7 cellular contexts compared by ENCODE assay signal in the genomic region with DNA sequence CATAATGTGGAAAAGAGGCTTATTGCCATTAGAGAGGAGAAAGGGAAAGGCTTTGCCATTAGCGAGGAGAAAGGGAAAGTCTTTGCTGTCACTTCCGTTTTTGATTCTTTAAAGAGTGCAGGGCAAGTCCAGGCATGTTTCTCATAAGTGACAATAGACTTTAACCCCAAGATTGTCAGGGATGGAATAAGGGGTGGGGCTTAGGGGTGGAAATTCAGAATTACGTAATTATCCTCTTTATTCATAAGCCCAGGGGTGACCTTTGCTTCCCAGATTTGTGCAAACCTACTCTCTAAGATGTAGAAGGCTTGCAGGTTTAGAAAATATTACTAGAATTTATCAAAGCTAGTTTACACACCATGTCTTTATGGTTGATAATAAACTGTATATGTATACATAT. TPM values are rescaled to one million over a fixed set of nuclear protein-coding genes. Genes with fewer than 3 reads are reported as not detected.
DNase-seq lines count a peak whose midpoint lies in the region; ATAC-seq, FAIRE-seq and TF ChIP-seq lines count a peak whose summit lies in the region.

No MANE protein-coding gene starts in this region.

- peak; percentile 82 for FAIRE-seq in endothelial cell of umbilical vein (lab: Jason Lieb, UNC)

- intact Hi-C loops in endothelial cell of umbilical vein (cut with micrococcal nuclease): loop anchor here (1.0 to 5.0 kb wide), 2 partner anchors 1164 to 1290 kb away; a partner anchor contains a TSS

- peaks cover 0 to 14% of the 10 kb centered on the region in 2 experiments; a peak in 1 of 3 replicates for H3K36me3 ChIP-seq in HEK293 (ENCODE audit: control insufficient read depth in 2 of 2, insufficient read depth in 1 of 2, low read length in 2 of 2)
- H3K36me3 ChIP-seq in OCI-LY1 (ENCODE audit: insufficient read depth, low read length): no peaks in the 10 kb centered on the region
- H3K36me3 ChIP-seq in endothelial cell of umbilical vein (ENCODE audit: control insufficient read depth in 2 of 2, extremely low read depth in 1 of 2, insufficient read depth in 2 of 2, low read length in 2 of 2): peaks cover 9 to 14% of the 10 kb centered on the region in 2 experiments

- no peak for TF ChIP-seq POLR2A in endothelial cell of umbilical vein (IDR thresholded peaks at IDR 0.05; ENCODE audit: low read depth, low read length)

- H3K9me2 ChIP-seq in OCI-LY1 (ENCODE audit: low read depth, low read length): no peaks in the 10 kb centered on the region

- H3K4me2 ChIP-seq in OCI-LY1 (ENCODE audit: low read length): no peak overlapping the region; the same call in 1 of the 2 replicates
- peak overlapping the region; percentile 52 for H3K4me2 ChIP-seq in endothelial cell of umbilical vein (ENCODE audit: insufficient read depth, low read length)

- no peaks in the 10 kb centered on the region for H3K79me2 ChIP-seq in OCI-LY1 (ENCODE audit: insufficient read depth, low read length)
- peaks cover 27% of the 10 kb centered on the region for H3K79me2 ChIP-seq in endothelial cell of umbilical vein (ENCODE audit: control insufficient read depth, insufficient read depth, low read length)

- no peaks in the 10 kb centered on the region for H3K9me1 ChIP-seq in endothelial cell of umbilical vein (replicated peaks; ENCODE audit: control insufficient read depth, extremely low read depth, insufficient read depth, low read length)

- POLR2A ChIA-PET in HEK293 (lab: Yijun Ruan, JAX): no interaction called here
- POLR2A ChIA-PET in endothelial cell of umbilical vein (lab: Charles Lee): interaction anchor here (3.3 kb wide), 1 partner anchor 1164 kb away, joined by 17 read pairs; no protein-coding TSS in a partner anchor

- H3K27ac ChIP-seq in HEK293 (ENCODE audit: extremely low read depth, low read depth, low read length) (no peak overlapping the region), OCI-LY1 (ENCODE audit: low read depth, low read length, poor library complexity, severe bottlenecking) (peak overlapping the region; percentile 60), endothelial cell of umbilical vein (ENCODE audit: insufficient read depth, low read depth, low read length) (peak overlapping the region; percentile 59)

- H3K27me3 ChIP-seq in OCI-LY1 (ENCODE audit: insufficient read depth, low read length) (no peaks in the 10 kb centered on the region), endothelial cell of umbilical vein (ENCODE audit: control insufficient read depth in 2 of 2, insufficient read depth in 2 of 2, low read length in 2 of 2) (no peaks in the 10 kb centered on the region)

- no peak overlapping the region for H3K9ac ChIP-seq in OCI-LY1 (ENCODE audit: low read length)
- peak overlapping the region; percentile 63 for H3K9ac ChIP-seq in endothelial cell of umbilical vein (replicated peaks; ENCODE audit: extremely low read depth, insufficient read depth, low read length)

- CTCF ChIA-PET in HEK293 (lab: Yijun Ruan, JAX): interaction anchor here (0.6 to 5.9 kb wide), 17 partner anchors 41 to 1178 kb away, joined by 3 to 68 read pairs (median 4); no protein-coding TSS in a partner anchor
- CTCF ChIA-PET in endothelial cell of umbilical vein (lab: Charles Lee): interaction anchor here (1.3 to 6.2 kb wide), 10 partner anchors 16 to 1166 kb away, joined by 3 to 260 read pairs (median 18); no protein-coding TSS in a partner anchor

- no peak overlapping the region for H2AFZ ChIP-seq in OCI-LY1 (ENCODE audit: low read length)
- peak overlapping the region; percentile 73 for H2AFZ ChIP-seq in endothelial cell of umbilical vein (ENCODE audit: low read depth, low read length)

- no peaks in the 10 kb centered on the region for H3F3A ChIP-seq in OCI-LY1 (ENCODE audit: insufficient read depth, low read length)

- no peak for ATAC-seq in HG02970 (IDR thresholded peaks at IDR 0.05; ENCODE audit: low FRiP score, unreplicated experiment)

- BruUV-seq in endothelial cell of umbilical vein (replicated peaks; lab: Mats Ljungman, UMichigan): no TSS peak

- no peaks in the 10 kb centered on the region for H3K9me3 ChIP-seq in HEK293 (ENCODE audit: control insufficient read depth, insufficient read depth, low read depth, low read length)
- H3K9me3 ChIP-seq in OCI-LY1 (ENCODE audit: low read length): no peaks in the 10 kb centered on the region
- no peaks in the 10 kb centered on the region for H3K9me3 ChIP-seq in endothelial cell of umbilical vein (replicated peaks; ENCODE audit: control insufficient read depth, insufficient read depth, low read length)

- no peak overlapping the region for H3K4me3 ChIP-seq in HEK293 (ENCODE audit: low read depth, low read length)
- H3K4me3 ChIP-seq in OCI-LY1 (ENCODE audit: low read depth, low read length, poor library complexity, severe bottlenecking): no peak overlapping the region
- no peak overlapping the region for H3K4me3 ChIP-seq in endothelial cell of umbilical vein (replicated peaks in 1 of 3; ENCODE audit: insufficient read depth in 1 of 3, low read depth in 1 of 3, low read length in 3 of 3)

- H4K20me1 ChIP-seq in OCI-LY1 (ENCODE audit: insufficient read depth, low read length) (no peaks in the 10 kb centered on the region), endothelial cell of umbilical vein (replicated peaks; ENCODE audit: control insufficient read depth, extremely low read depth, insufficient read depth, low read length) (peaks cover 7% of the 10 kb centered on the region)

- no peaks in the 10 kb centered on the region for H3K4me1 ChIP-seq in HEK293 (ENCODE audit: control insufficient read depth, insufficient read depth, low read length)
- H3K4me1 ChIP-seq in OCI-LY1 (ENCODE audit: insufficient read depth, low read length, severe bottlenecking): peaks cover 35% of the 10 kb centered on the region
- peaks cover 16% of the 10 kb centered on the region for H3K4me1 ChIP-seq in endothelial cell of umbilical vein (ENCODE audit: control insufficient read depth, extremely low read depth, insufficient read depth, low read length)

- DNase-seq in endothelial cell of umbilical vein (ENCODE audit: low read depth, low spot score) (peak; percentile 87), pons (ENCODE audit: low spot score) (peak; percentile 44), NCI-H2171 (lab: John Stamatoyannopoulos, UW) (no peak), hepatic stellate cell (ENCODE audit: low spot score) (no peak)

- no peak for TF ChIP-seq CTCF in HEK293 (tag by site-specific recombination; IDR thresholded peaks at IDR 0.05)
- no peak for TF ChIP-seq CTCF in OCI-LY1 (IDR thresholded peaks at IDR 0.05; ENCODE audit: low read length)
- TF ChIP-seq CTCF in endothelial cell of umbilical vein (IDR thresholded peaks at IDR 0.05; ENCODE audit: extremely low read depth in 1 of 2, insufficient read depth in 1 of 2, low read depth in 1 of 2, low read length in 2 of 2): no peak

- dilution Hi-C loops in endothelial cell of umbilical vein (cut with MboI; ENCODE audit: extremely low pct_ligation_motif_present, low sequenced_read_pairs): loop anchor here (25.0 kb wide), 2 partner anchors 675 to 975 kb away; a partner anchor contains a TSS

TF ChIP-seq in HEK293, 187 proteins besides CTCF, POLR2A, EP300 and RAD21 (continues in another document):
- TF ChIP-seq ZNF621 (tag by site-specific recombination; IDR thresholded peaks at IDR 0.05) (no peak), PRDM1 (tag by site-specific recombination; IDR thresholded peaks at IDR 0.05) (peak; percentile 93), YY2 (tag by site-specific recombination; IDR thresholded peaks at IDR 0.05) (no peak)

TF ChIP-seq in endothelial cell of umbilical vein, 7 proteins besides CTCF, POLR2A, EP300 and RAD21:
- TF ChIP-seq JUN (IDR thresholded peaks at IDR 0.05; ENCODE audit: borderline replicate concordance, insufficient read depth, insufficient read length, low read depth) (no peak), FOS (IDR thresholded peaks at IDR 0.05; ENCODE audit: borderline replicate concordance, insufficient read depth, low read length) (no peak), POLR2AphosphoS5 (IDR thresholded peaks at IDR 0.05; ENCODE audit: insufficient read depth, low read depth, low read length) (no peak), GATA2 (IDR thresholded peaks at IDR 0.05; ENCODE audit: insufficient read depth, insufficient read length, low read depth, low read length) (no peak), MYC (IDR thresholded peaks at IDR 0.05; ENCODE audit: low read depth, low read length) (no peak), EZH2 (IDR thresholded peaks at IDR 0.05; ENCODE audit: borderline replicate concordance, low read depth, low read length, severe bottlenecking) (no peak)
- TF ChIP-seq, protein P1, sequence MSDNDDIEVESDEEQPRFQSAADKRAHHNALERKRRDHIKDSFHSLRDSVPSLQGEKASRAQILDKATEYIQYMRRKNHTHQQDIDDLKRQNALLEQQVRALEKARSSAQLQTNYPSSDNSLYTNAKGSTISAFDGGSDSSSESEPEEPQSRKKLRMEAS (IDR thresholded peaks at IDR 0.05; ENCODE audit: insufficient read depth, insufficient read length): no peak
TF ChIP-seq in endothelial cell of umbilical vein: peak in this region for 0.

RNA-seq across cellular contexts. Expression of a gene that starts 2.3 kb away (rescaled TPM):
- total RNA-seq in endothelial cell of umbilical vein: 186 and 250 TPM in 2 replicates
- 187 and 199 TPM in 2 replicates for polyA plus RNA-seq in endothelial cell of umbilical vein
- 140 and 149 TPM in 2 replicates for polyA plus RNA-seq in endothelial cell of umbilical vein (2011; cell fraction: cytosol; rRNA removed)
- polyA plus RNA-seq in endothelial cell of umbilical vein (2011; cell fraction: nucleus; rRNA removed): 844 and 892 TPM in 2 replicates
- 403 and 476 TPM in 2 replicates for polyA plus RNA-seq in endothelial cell of umbilical vein (2012)
- polyA minus RNA-seq in endothelial cell of umbilical vein: 412 and 539 TPM in 2 replicates
- polyA minus RNA-seq in endothelial cell of umbilical vein (2011; cell fraction: cytosol; rRNA and poly(A)+ RNA removed): 70.1 TPM
- 1,729 and 1,944 TPM in 2 replicates for polyA minus RNA-seq in endothelial cell of umbilical vein (2011; cell fraction: nucleus; rRNA and poly(A)+ RNA removed)

RNA-seq across cellular contexts. Expression of a gene that starts 29.1 kb away (rescaled TPM):
- total RNA-seq in endothelial cell of umbilical vein: not detected in 2 replicates
- not detected in 2 replicates for polyA plus RNA-seq in endothelial cell of umbilical vein
- not detected in 2 replicates for polyA plus RNA-seq in endothelial cell of umbilical vein (2011; cell fraction: cytosol; rRNA removed)
- polyA plus RNA-seq in endothelial cell of umbilical vein (2011; cell fraction: nucleus; rRNA removed): not detected in 2 replicates
- polyA plus RNA-seq in endothelial cell of umbilical vein (2012): not detected in 2 replicates
- polyA minus RNA-seq in endothelial cell of umbilical vein: not detected in 2 replicates
- polyA minus RNA-seq in endothelial cell of umbilical vein (2011; cell fraction: cytosol; rRNA and poly(A)+ RNA removed): not detected
- not detected in 2 replicates for polyA minus RNA-seq in endothelial cell of umbilical vein (2011; cell fraction: nucleus; rRNA and poly(A)+ RNA removed)

Comparison
In these comparisons a context has a peak if more than half of its experiments do, and no peak if none do; other contexts are left out.
1. DNase-seq: peak in endothelial cell of umbilical vein (single experiment) and pons (single experiment); none in NCI-H2171 (single experiment) and hepatic stellate cell (single experiment).